In genomic region chr9:114384836-114385411, GRCh38 we compare ENCODE assay signal across 11 cellular contexts. TPM values are rescaled to one million over a fixed set of nuclear protein-coding genes. Genes with fewer than 3 reads are reported as not detected.
DNase-seq lines count a peak whose midpoint lies in the region; ATAC-seq and TF ChIP-seq lines count a peak whose summit lies in the region.
"Had no signal": no experiment of that assay in that cellular context is flagged by ENCODE, and none has a peak within 500 bp of the region (broad histone marks: within the 10 kb centered on the region; RNA-seq: fewer than 3 reads in every experiment).

No MANE protein-coding gene starts in this region.

- peak overlapping the region; percentile 76 for H3K9ac ChIP-seq in MM.1S (ENCODE audit: low read length)

- no peak overlapping the region for H2AFZ ChIP-seq in MM.1S (ENCODE audit: low read length)

- peak overlapping the region; percentile 53 for H3K4me3 ChIP-seq in CD8-positive, alpha-beta T cell (ENCODE audit: low read depth, low read length)
- peak overlapping the region; percentile 34 for H3K4me3 ChIP-seq in MM.1S (ENCODE audit: low read length)
- H3K4me3 ChIP-seq in prostate gland: no peak overlapping the region

- no peak for DNase-seq in CD8-positive, alpha-beta T cell
- DNase-seq in MM.1S (peak; percentile 29), chondrocyte (ENCODE audit: low spot score) (no peak), prostate gland (ENCODE audit: low spot score) (no peak)
- no peak for DNase-seq in stimulated activated CD4-positive, alpha-beta T cell treated with anti-CD3 and anti-CD28 coated beads, Interleukin-4, amount 100 ng/mL, for 1 hour
- DNase-seq: GOT3 had no signal

- WGBS in prostate gland: 79% methylated on average over 7 of the region's 7 CpGs

- H3K36me3 Mint-ChIP-seq in CD8-positive, alpha-beta T cell: peaks cover 66% of the 10 kb centered on the region
- peaks cover 4% of the 10 kb centered on the region for H3K36me3 Mint-ChIP-seq in chondrocyte (ENCODE audit: low read depth)

- no peaks in the 10 kb centered on the region for H3K9me3 Mint-ChIP-seq in CD8-positive, alpha-beta T cell
- no peaks in the 10 kb centered on the region for H3K9me3 Mint-ChIP-seq in chondrocyte (ENCODE audit: low read depth)

- POLR2A ChIA-PET in CD8-positive, alpha-beta T cell (lab: Charles Lee): interaction anchor here (1.1 to 15.8 kb wide), 11 partner anchors 8 to 544 kb away, joined by 3 to 535 read pairs (median 7); partner anchors contain the start of gene ATP6V1G1

- H3F3A ChIP-seq in MM.1S (ENCODE audit: insufficient read depth, low read length): peaks cover 37% of the 10 kb centered on the region

- peaks cover 95% of the 10 kb centered on the region for H3K79me2 ChIP-seq in MM.1S (ENCODE audit: low read length)

- peaks cover 13% of the 10 kb centered on the region for H3K36me3 ChIP-seq in CD8-positive, alpha-beta T cell (ENCODE audit: insufficient read depth, low read length)
- H3K36me3 ChIP-seq in MM.1S (replicated peaks; ENCODE audit: insufficient read depth, low read length): peaks cover 3% of the 10 kb centered on the region; the same call in 1 of the 2 replicates
- peaks cover 0 to 5% of the 10 kb centered on the region in 2 donors for H3K36me3 ChIP-seq in prostate gland

- H3K9me2 ChIP-seq in MM.1S (replicated peaks; ENCODE audit: insufficient read depth, low read length): no peaks in the 10 kb centered on the region

- peaks cover 73% of the 10 kb centered on the region for H3K4me1 Mint-ChIP-seq in CD8-positive, alpha-beta T cell (ENCODE audit: low read depth)
- H3K4me1 Mint-ChIP-seq in chondrocyte (ENCODE audit: low read depth): peaks cover 78% of the 10 kb centered on the region

- ATAC-seq in CD8-positive, alpha-beta T cell: no peak
- ATAC-seq in HG02610 (IDR thresholded peaks at IDR 0.05; ENCODE audit: unreplicated experiment): no peak
- no peak for ATAC-seq in HG03280 (IDR thresholded peaks at IDR 0.05; ENCODE audit: unreplicated experiment)
- ATAC-seq in HG02938 (IDR thresholded peaks at IDR 0.05; ENCODE audit: unreplicated experiment): no peak

- peak overlapping the region; percentile 95 for H3K27ac Mint-ChIP-seq in CD8-positive, alpha-beta T cell
- peak overlapping the region; percentile 95 for H3K27ac Mint-ChIP-seq in chondrocyte (ENCODE audit: unreplicated experiment)

- CTCF ChIA-PET in CD8-positive, alpha-beta T cell (lab: Charles Lee): interaction anchor here (1.0 to 6.6 kb wide), 16 partner anchors 7 to 277 kb away, joined by 3 to 67 read pairs (median 6); no protein-coding TSS in a partner anchor

- H3K4me3 Mint-ChIP-seq in CD8-positive, alpha-beta T cell: peak overlapping the region; percentile 99
- H3K4me3 Mint-ChIP-seq in chondrocyte (ENCODE audit: unreplicated experiment): no peak overlapping the region

- H3K27me3 Mint-ChIP-seq in CD8-positive, alpha-beta T cell (ENCODE audit: low read depth): no peaks in the 10 kb centered on the region
- H3K27me3 Mint-ChIP-seq in chondrocyte (ENCODE audit: low read depth): no peaks in the 10 kb centered on the region

- TF ChIP-seq CTCF in CD8-positive, alpha-beta T cell (IDR thresholded peaks at IDR 0.05): no peak
- TF ChIP-seq CTCF in MM.1S (IDR thresholded peaks at IDR 0.05; ENCODE audit: low read length): no peak
- no peak for TF ChIP-seq CTCF in chondrocyte (IDR thresholded peaks at IDR 0.05)
- no peak for TF ChIP-seq CTCF in prostate gland (IDR thresholded peaks at IDR 0.05)

- no peaks in the 10 kb centered on the region for H3K9me3 ChIP-seq in CD8-positive, alpha-beta T cell (ENCODE audit: low read length)
- H3K9me3 ChIP-seq in MM.1S (replicated peaks; ENCODE audit: insufficient read depth, low read length): no peaks in the 10 kb centered on the region
- H3K9me3 ChIP-seq in prostate gland: no peaks in the 10 kb centered on the region

- no peak for TF ChIP-seq POLR2A in prostate gland (IDR thresholded peaks at IDR 0.05)

- no peaks in the 10 kb centered on the region for H3K27me3 ChIP-seq in CD8-positive, alpha-beta T cell (ENCODE audit: insufficient read depth, low read length)
- H3K27me3 ChIP-seq in MM.1S (replicated peaks; ENCODE audit: insufficient read depth, low read length) (no peaks in the 10 kb centered on the region), prostate gland (replicated peaks; ENCODE audit: insufficient read depth) (no peaks in the 10 kb centered on the region)

- H4K20me1 ChIP-seq in MM.1S (ENCODE audit: insufficient read depth, low read length): no peaks in the 10 kb centered on the region

- H3K4me2 ChIP-seq in MM.1S (ENCODE audit: low read depth, low read length): peak overlapping the region; percentile 64

- intact Hi-C loops in CD8-positive, alpha-beta T cell (cut with DNase I, micrococcal nuclease): loop anchor here (1.0 to 10.0 kb wide), 6 partner anchors 12 to 540 kb away; partner anchors contain the start of gene ATP6V1G1 (in 1 of the 2)
- intact Hi-C loops in prostate gland (cut with DNase I): loop anchor here (5.0 kb wide), 1 partner anchor 33 kb away; no protein-coding TSS in a partner anchor

- H3K4me1 ChIP-seq in CD8-positive, alpha-beta T cell (ENCODE audit: insufficient read depth, low read length): peaks cover 72% of the 10 kb centered on the region
- H3K4me1 ChIP-seq in MM.1S (ENCODE audit: low read length): peaks cover 47% of the 10 kb centered on the region
- H3K4me1 ChIP-seq in prostate gland (replicated peaks): peaks cover 13% of the 10 kb centered on the region

- peak overlapping the region; percentile 90 for H3K27ac ChIP-seq in CD8-positive, alpha-beta T cell (ENCODE audit: low read depth, low read length)
- peak overlapping the region; percentile 96 for H3K27ac ChIP-seq in MM.1S (ENCODE audit: low read length)
- peak overlapping the region; percentile 80 to 86 for H3K27ac ChIP-seq in prostate gland

RNA-seq across cellular contexts. Expression of gene AKNA, which starts 2.9 kb away (rescaled TPM):
- 100 to 1,000 TPM; 249 to 269 TPM for total RNA-seq in CD8-positive, alpha-beta T cell
- total RNA-seq in chondrocyte (19.1 to 43.1 TPM (median 43.0 TPM) in 3 replicates), prostate gland (10 to 100 TPM; 20.5 to 30.1 TPM)

RNA-seq across cellular contexts. Expression of gene ORM2, which starts 55.3 kb away (rescaled TPM):
- total RNA-seq in CD8-positive, alpha-beta T cell: not detected
- not detected in 3 replicates for total RNA-seq in chondrocyte
- 1 to 10 TPM in 1 of 2 donors, under 1 TPM in 1; 0.91 to 1.9 TPM for total RNA-seq in prostate gland
- total RNA-seq: myocyte; T-helper 2 cell treated with Interferon-gamma antibody and Interleukin-4, amounts not matched to agents 100 ng/mL and 5 ng/mL, for 36 hours had no signal

Comparison
In these comparisons a context has a peak if more than half of its experiments do, and no peak if none do; other contexts are left out.
1. H3K4me3 ChIP-seq: peak in CD8-positive, alpha-beta T cell (single experiment) and MM.1S (single experiment); none in prostate gland (0 of 2).
2. Peak in every context shown above with its lines, with median percentiles within 50 percentile points of each other: H3K27ac ChIP-seq.